In the genomic region with DNA sequence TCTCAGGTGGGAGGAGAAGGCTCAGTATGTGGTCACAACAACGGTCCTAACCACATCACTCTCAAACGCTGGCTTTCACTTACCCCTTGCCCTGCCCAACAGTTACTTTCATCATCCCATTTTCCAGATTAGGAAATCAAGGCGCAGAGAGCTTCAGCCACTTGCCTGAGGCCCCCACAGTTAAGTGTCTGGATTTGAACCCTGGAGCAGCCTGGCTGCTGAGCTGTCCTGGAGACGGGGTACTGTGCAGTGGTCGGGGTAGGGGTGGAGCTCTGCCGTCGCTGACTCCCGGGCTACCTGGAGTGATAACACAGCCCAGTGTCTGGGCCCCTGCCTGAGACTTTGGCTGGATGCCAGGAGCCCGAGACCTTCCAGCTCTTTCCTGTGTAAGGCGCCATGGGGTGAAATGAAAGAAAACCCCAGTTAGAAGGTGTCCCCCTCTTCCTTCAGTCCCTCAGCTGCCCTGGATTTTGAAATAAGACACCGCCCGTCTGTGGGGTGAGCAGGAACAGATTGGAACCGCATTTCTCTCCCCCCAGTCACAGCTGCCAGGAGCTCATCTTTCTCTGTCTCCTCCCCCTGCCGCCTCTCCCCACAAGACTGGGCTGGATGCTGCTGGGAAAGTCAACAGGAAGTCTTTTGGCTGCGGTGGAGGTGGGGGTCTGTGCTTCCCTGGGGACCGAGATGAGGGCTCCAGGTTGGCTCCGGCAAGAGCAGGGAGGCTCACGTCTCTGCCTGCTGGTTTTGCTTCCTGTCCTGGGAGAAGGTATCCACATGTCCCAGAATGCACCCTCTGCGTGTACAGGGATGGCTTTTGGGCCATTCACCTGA, we compare ENCODE assay signal across 8 cellular contexts.
DNase-seq lines count a peak whose midpoint lies in the region; ATAC-seq and TF ChIP-seq lines count a peak whose summit lies in the region.

No MANE protein-coding gene starts in this region.

- in situ Hi-C loops in GM13977 (cut with MboI; ENCODE audit: low pct_unique_long_range_greater_than_20kb, low sequenced_read_pairs, unreplicated experiment): loop anchor here (10.0 kb wide), 1 partner anchor 74 kb away; no protein-coding TSS in a partner anchor

- ATAC-seq in effector memory CD8-positive, alpha-beta T cell (replicated peaks): peak; percentile 77
- ATAC-seq in HG03280 (IDR thresholded peaks at IDR 0.05; ENCODE audit: unreplicated experiment) (no peak), GM19455 (IDR thresholded peaks at IDR 0.05; ENCODE audit: unreplicated experiment) (no peak)

- H3K36me3 Mint-ChIP-seq in effector memory CD8-positive, alpha-beta T cell (ENCODE audit: insufficient read depth): peaks cover 16% of the 10 kb centered on the region
- H3K36me3 Mint-ChIP-seq in nephron (ENCODE audit: low read depth): peaks cover 3% of the 10 kb centered on the region

- H3K4me3 ChIP-seq in WERI-Rb-1 (ENCODE audit: low read depth, low read length): no peak overlapping the region

- DNase-seq in GM13977 (ENCODE audit: low spot score) (peak; percentile 73), NCI-H2081 (lab: John Stamatoyannopoulos, UW) (peak; percentile 98 to 99), WERI-Rb-1 (peak; percentile 95), SIG-M5 (lab: John Stamatoyannopoulos, UW) (no peak)
- DNase-seq in effector memory CD8-positive, alpha-beta T cell: peak; percentile 47 to 64 (median 61)

- H3K9me3 Mint-ChIP-seq in effector memory CD8-positive, alpha-beta T cell: no peaks in the 10 kb centered on the region
- no peaks in the 10 kb centered on the region for H3K9me3 Mint-ChIP-seq in nephron

- peak overlapping the region; percentile 84 to 90 for H3K27ac Mint-ChIP-seq in effector memory CD8-positive, alpha-beta T cell
- peak overlapping the region; percentile 84 to 93 (median 86) for H3K27ac Mint-ChIP-seq in nephron

- peaks cover 26 to 46% of the 10 kb centered on the region in 2 donors for H3K4me1 Mint-ChIP-seq in effector memory CD8-positive, alpha-beta T cell (ENCODE audit: low read depth in 2 of 2)
- peaks cover 61% of the 10 kb centered on the region for H3K4me1 Mint-ChIP-seq in nephron

- peak overlapping the region; percentile 70 for H3K27ac ChIP-seq in WERI-Rb-1

- no peaks in the 10 kb centered on the region for H3K9me3 ChIP-seq in WERI-Rb-1 (ENCODE audit: severe bottlenecking)

- H3K36me3 ChIP-seq in WERI-Rb-1: peaks cover 61% of the 10 kb centered on the region

- peak overlapping the region; percentile 73 for H3K4me3 Mint-ChIP-seq in effector memory CD8-positive, alpha-beta T cell
- H3K4me3 Mint-ChIP-seq in nephron: peak overlapping the region; percentile 47 to 74 (median 69)

- H3K27me3 Mint-ChIP-seq in effector memory CD8-positive, alpha-beta T cell: no peaks in the 10 kb centered on the region
- no peaks in the 10 kb centered on the region for H3K27me3 Mint-ChIP-seq in nephron (ENCODE audit: low read depth)

- TF ChIP-seq CTCF in GM13977 (IDR thresholded peaks at IDR 0.05; ENCODE audit: extremely low read depth, insufficient read depth, missing control alignments): no peak
- TF ChIP-seq CTCF in WERI-Rb-1 (IDR thresholded peaks at IDR 0.05; ENCODE audit: low read depth, low read length): no peak
- no peak for TF ChIP-seq CTCF in nephron (IDR thresholded peaks at IDR 0.05; ENCODE audit: unreplicated experiment in 3 of 3)

- H3K27me3 ChIP-seq in WERI-Rb-1 (ENCODE audit: insufficient read depth, low read depth, severe bottlenecking): no peaks in the 10 kb centered on the region
